Comparison of ENCODE assay signal across 8 cellular contexts in genomic region chr12:66144796-66145754, GRCh38. TPM values are rescaled to one million over a fixed set of nuclear protein-coding genes. Genes with fewer than 3 reads are reported as not detected.
A peak's percentile ranks its signal among the peaks of the same experiment; 100 is the strongest.
DNase-seq lines count a peak whose midpoint lies in the region; ATAC-seq and TF ChIP-seq lines count a peak whose summit lies in the region.

No MANE protein-coding gene starts in this region.

- peaks cover 8% of the 10 kb centered on the region for H3K9me3 Mint-ChIP-seq in stimulated activated naive CD8-positive, alpha-beta T cell treated with anti-CD3 and anti-CD28 coated beads, Interleukin-15, Interleukin-2, amounts not matched to agents 100 ng/mL and 50 ng/mL, for 24 hours
- peaks cover 13% of the 10 kb centered on the region for H3K9me3 Mint-ChIP-seq in activated CD8-positive, alpha-beta T cell treated with anti-CD3 and anti-CD28 coated beads for 36 hours

- DNase-seq in stimulated activated naive CD8-positive, alpha-beta T cell treated with anti-CD3 and anti-CD28 coated beads, Interleukin-15, Interleukin-2, amounts not matched to agents 100 U/mL and 50 U/mL, for 24 hours: no peak
- DNase-seq in NCI-H2107 treated with DMSO at 0.1 percent for 48 hours (lab: John Stamatoyannopoulos, UW; ENCODE audit: unreplicated experiment) (peak; percentile 61), heart right ventricle (peak in 1 of 2 donors; percentile 58), sciatic nerve (ENCODE audit: low spot score) (no peak), GM19238 (ENCODE audit: insufficient read length, low spot score) (no peak)
- DNase-seq in activated CD8-positive, alpha-beta T cell treated with anti-CD3 and anti-CD28 coated beads for 36 hours: peak; percentile 8

- CTCF ChIA-PET in activated CD8-positive, alpha-beta T cell treated with anti-CD3 and anti-CD28 coated beads for 36 hours (lab: Charles Lee): interaction anchor here (0.6 to 2.2 kb wide), 11 partner anchors 15 to 264 kb away, joined by 3 to 7 read pairs (median 3); partner anchors contain the start of gene TMBIM4

- no peaks in the 10 kb centered on the region for H3K27me3 Mint-ChIP-seq in stimulated activated naive CD8-positive, alpha-beta T cell treated with anti-CD3 and anti-CD28 coated beads, Interleukin-15, Interleukin-2, amounts not matched to agents 100 ng/mL and 50 ng/mL, for 24 hours
- no peaks in the 10 kb centered on the region for H3K27me3 Mint-ChIP-seq in activated CD8-positive, alpha-beta T cell treated with anti-CD3 and anti-CD28 coated beads for 36 hours

- peaks cover 0 to 23% (median 16%) of the 10 kb centered on the region in 11 donors for H3K9me3 ChIP-seq in heart right ventricle

- POLR2A ChIA-PET in activated CD8-positive, alpha-beta T cell treated with anti-CD3 and anti-CD28 coated beads for 36 hours (lab: Charles Lee): interaction anchor here (0.8 kb wide), 1 partner anchor 15 kb away, joined by 4 read pairs; no protein-coding TSS in a partner anchor

- H3K4me3 ChIP-seq in heart right ventricle: peak overlapping the region in 1 of 10 donors; percentile 13

- peaks cover 68% of the 10 kb centered on the region for H3K36me3 Mint-ChIP-seq in stimulated activated naive CD8-positive, alpha-beta T cell treated with anti-CD3 and anti-CD28 coated beads, Interleukin-15, Interleukin-2, amounts not matched to agents 100 ng/mL and 50 ng/mL, for 24 hours (ENCODE audit: low read depth)
- H3K36me3 Mint-ChIP-seq in activated CD8-positive, alpha-beta T cell treated with anti-CD3 and anti-CD28 coated beads for 36 hours (ENCODE audit: low read depth): peaks cover 59% of the 10 kb centered on the region

- peaks cover 0 to 50% (median 26%) of the 10 kb centered on the region in 9 donors for H3K4me1 ChIP-seq in heart right ventricle

- intact Hi-C loops in activated CD8-positive, alpha-beta T cell treated with anti-CD3 and anti-CD28 coated beads for 36 hours (cut with micrococcal nuclease): no loop called here
- intact Hi-C loops in heart right ventricle (cut with DNase I) (loop anchor here in 5 of 10 donors (2.0 to 10.0 kb wide), 6 partner anchors 24 to 262 kb away; partner anchors contain the start of genes HELB (in 1 of the 5) and TMBIM4 (in 1 of the 5)), sciatic nerve (cut with DNase I) (no loop called here)

- H3K27ac Mint-ChIP-seq in stimulated activated naive CD8-positive, alpha-beta T cell treated with anti-CD3 and anti-CD28 coated beads, Interleukin-15, Interleukin-2, amounts not matched to agents 100 ng/mL and 50 ng/mL, for 24 hours: peak overlapping the region; percentile 27
- H3K27ac Mint-ChIP-seq in activated CD8-positive, alpha-beta T cell treated with anti-CD3 and anti-CD28 coated beads for 36 hours: peak overlapping the region; percentile 84

- WGBS in heart right ventricle, 2 donors: 37 to 50% methylated on average over 7 of the region's 7 CpGs

- H3K27ac ChIP-seq in heart right ventricle: peak overlapping the region in 8 of 10 donors; percentile 38 to 83 (median 72)

- H3K36me3 ChIP-seq in heart right ventricle: peaks cover 0 to 91% (median 18%) of the 10 kb centered on the region in 9 donors

- peak; percentile 17 for TF ChIP-seq CTCF in activated CD8-positive, alpha-beta T cell treated with anti-CD3 and anti-CD28 coated beads for 36 hours (IDR thresholded peaks at IDR 0.05)
- TF ChIP-seq CTCF in heart right ventricle (IDR thresholded peaks at IDR 0.05): peak in 8 of 9 donors; percentile 42 to 78 (median 71)

- H3K4me1 Mint-ChIP-seq in stimulated activated naive CD8-positive, alpha-beta T cell treated with anti-CD3 and anti-CD28 coated beads, Interleukin-15, Interleukin-2, amounts not matched to agents 100 ng/mL and 50 ng/mL, for 24 hours (ENCODE audit: low read depth): peaks cover 12% of the 10 kb centered on the region
- H3K4me1 Mint-ChIP-seq in activated CD8-positive, alpha-beta T cell treated with anti-CD3 and anti-CD28 coated beads for 36 hours (ENCODE audit: low read depth): peaks cover 15% of the 10 kb centered on the region

- ATAC-seq in stimulated activated naive CD8-positive, alpha-beta T cell treated with anti-CD3 and anti-CD28 coated beads, Interleukin-15, Interleukin-2, amounts not matched to agents 100 U/mL and 50 U/mL, for 24 hours: no peak
- ATAC-seq in activated CD8-positive, alpha-beta T cell treated with anti-CD3 and anti-CD28 coated beads for 36 hours: peak; percentile 51
- peak; percentile 72 to 89 (median 84) for ATAC-seq in heart right ventricle
- ATAC-seq in sciatic nerve: peak; percentile 89
- no peak for ATAC-seq in HG03457 (IDR thresholded peaks at IDR 0.05; ENCODE audit: unreplicated experiment)

- no peak overlapping the region for H3K4me3 Mint-ChIP-seq in stimulated activated naive CD8-positive, alpha-beta T cell treated with anti-CD3 and anti-CD28 coated beads, Interleukin-15, Interleukin-2, amounts not matched to agents 100 ng/mL and 50 ng/mL, for 24 hours
- no peak overlapping the region for H3K4me3 Mint-ChIP-seq in activated CD8-positive, alpha-beta T cell treated with anti-CD3 and anti-CD28 coated beads for 36 hours

- no peaks in the 10 kb centered on the region for H3K27me3 ChIP-seq in heart right ventricle

RNA-seq across cellular contexts. Expression of gene LLPH, which starts 14.5 kb away (rescaled TPM):
- 10 to 100 TPM; 33.6 to 34.1 TPM for total RNA-seq in activated CD8-positive, alpha-beta T cell treated with anti-CD3 and anti-CD28 coated beads for 36 hours
- 10 to 100 TPM; 16.1 to 23.2 (median 18.9) TPM for total RNA-seq in heart right ventricle
- 10 to 100 TPM in 1 of 2 donors, 1 to 10 TPM in 1; 9.7 to 35.9 TPM for polyA plus RNA-seq in heart right ventricle
- 21.4 TPM for total RNA-seq in sciatic nerve

RNA-seq across cellular contexts. Expression of gene TMBIM4, which starts 24.7 kb away (rescaled TPM):
- 10 to 100 TPM; 41.7 to 45.8 TPM for total RNA-seq in activated CD8-positive, alpha-beta T cell treated with anti-CD3 and anti-CD28 coated beads for 36 hours
- total RNA-seq in heart right ventricle (10 to 100 TPM; 54.8 to 79.3 (median 66.0) TPM), sciatic nerve (99.3 TPM)
- 100 to 1,000 TPM in 1 of 2 donors, 10 to 100 TPM in 1; 96.2 to 126 TPM for polyA plus RNA-seq in heart right ventricle

RNA-seq across cellular contexts. Expression of gene IRAK3, which starts 43.9 kb away (rescaled TPM):
- total RNA-seq in activated CD8-positive, alpha-beta T cell treated with anti-CD3 and anti-CD28 coated beads for 36 hours: under 1 TPM; 0.31 to 0.34 TPM
- total RNA-seq in heart right ventricle: 1 to 10 TPM; 2.8 to 9.3 (median 4.3) TPM
- polyA plus RNA-seq in heart right ventricle: 1 to 10 TPM; 2.9 to 5.4 TPM
- total RNA-seq in sciatic nerve: 19.3 TPM

Comparison
In these comparisons a context has a peak if more than half of its experiments do, and no peak if none do; other contexts are left out.
1. ATAC-seq: peak in activated CD8-positive, alpha-beta T cell treated with anti-CD3 and anti-CD28 coated beads for 36 hours (single experiment), heart right ventricle (8 of 8) and sciatic nerve (single experiment); none in stimulated activated naive CD8-positive, alpha-beta T cell treated with anti-CD3 and anti-CD28 coated beads, Interleukin-15, Interleukin-2, amounts not matched to agents 100 U/mL and 50 U/mL, for 24 hours (single experiment) and HG03457 (single experiment).
2. DNase-seq: peak in NCI-H2107 treated with DMSO at 0.1 percent for 48 hours (single experiment) and activated CD8-positive, alpha-beta T cell treated with anti-CD3 and anti-CD28 coated beads for 36 hours (single experiment); none in stimulated activated naive CD8-positive, alpha-beta T cell treated with anti-CD3 and anti-CD28 coated beads, Interleukin-15, Interleukin-2, amounts not matched to agents 100 U/mL and 50 U/mL, for 24 hours (single experiment), sciatic nerve (single experiment) and GM19238 (single experiment).